In genomic region chr3:13607821-13608620, GRCh38 we compare ENCODE assay signal across 16 cellular contexts. TPM values are rescaled to one million over a fixed set of nuclear protein-coding genes. Genes with fewer than 3 reads are reported as not detected.
"Had no signal": no experiment of that assay in that cellular context is flagged by ENCODE, and none has a peak within 500 bp of the region (broad histone marks: within the 10 kb centered on the region; RNA-seq: fewer than 3 reads in every experiment).

No MANE protein-coding gene starts in this region.

- H3K4me2 ChIP-seq: smooth muscle cell had no signal

- ATAC-seq: left lobe of liver; mucosa of descending colon; naive thymus-derived CD4-positive, alpha-beta T cell; T-cell had no signal

- H3K9me3 ChIP-seq: adrenal gland, colonic mucosa, esophagus muscularis mucosa, mucosa of descending colon, neutrophil, right atrium auricular region had no signal

- H3K36me3 Mint-ChIP-seq: naive thymus-derived CD4-positive, alpha-beta T cell; T-cell had no signal

- H3K27ac ChIP-seq: adrenal gland, colonic mucosa, esophagus muscularis mucosa, neutrophil, right atrium auricular region had no signal

- H3K27ac Mint-ChIP-seq: activated naive CD4-positive, alpha-beta T cell treated with anti-CD3 and anti-CD28 coated beads for 36 hours; naive thymus-derived CD4-positive, alpha-beta T cell; T-cell had no signal

- H3K4me3 Mint-ChIP-seq: activated naive CD4-positive, alpha-beta T cell treated with anti-CD3 and anti-CD28 coated beads for 36 hours; naive thymus-derived CD4-positive, alpha-beta T cell; T-cell had no signal

- H3K4me1 Mint-ChIP-seq: naive thymus-derived CD4-positive, alpha-beta T cell; T-cell had no signal

- H3K9me3 Mint-ChIP-seq: activated naive CD4-positive, alpha-beta T cell treated with anti-CD3 and anti-CD28 coated beads for 36 hours; naive thymus-derived CD4-positive, alpha-beta T cell; T-cell had no signal

- H3K36me3 ChIP-seq: adrenal gland, colonic mucosa, neutrophil had no signal

- H3K4me1 ChIP-seq: adrenal gland, colonic mucosa, esophagus muscularis mucosa, right atrium auricular region had no signal

- H3K27me3 ChIP-seq: adrenal gland, colonic mucosa, esophagus muscularis mucosa, neutrophil, right atrium auricular region had no signal

- H3K4me3 ChIP-seq: adrenal gland, colonic mucosa, esophagus muscularis mucosa, mucosa of descending colon, right atrium auricular region, smooth muscle cell had no signal

- DNase-seq: activated CD4-positive, alpha-beta T cell treated with anti-CD3 and anti-CD28 coated beads, Interleukin-2, amount 50 U/mL, for 1 hour; activated naive CD4-positive, alpha-beta T cell treated with anti-CD3 and anti-CD28 coated beads for 36 hours; adrenal gland; colonic mucosa; foreskin fibroblast; hippocampal formation; mammary epithelial cell; mucosa of descending colon; naive thymus-derived CD4-positive, alpha-beta T cell; T-helper 9 cell had no signal

RNA-seq across cellular contexts. Expression of gene FBLN2, which starts 59.1 kb away (rescaled TPM):
- total RNA-seq: activated naive CD4-positive, alpha-beta T cell treated with anti-CD3 and anti-CD28 coated beads for 36 hours had no signal
- polyA plus RNA-seq: naive thymus-derived CD4-positive, alpha-beta T cell had no signal
